In the genomic region with DNA sequence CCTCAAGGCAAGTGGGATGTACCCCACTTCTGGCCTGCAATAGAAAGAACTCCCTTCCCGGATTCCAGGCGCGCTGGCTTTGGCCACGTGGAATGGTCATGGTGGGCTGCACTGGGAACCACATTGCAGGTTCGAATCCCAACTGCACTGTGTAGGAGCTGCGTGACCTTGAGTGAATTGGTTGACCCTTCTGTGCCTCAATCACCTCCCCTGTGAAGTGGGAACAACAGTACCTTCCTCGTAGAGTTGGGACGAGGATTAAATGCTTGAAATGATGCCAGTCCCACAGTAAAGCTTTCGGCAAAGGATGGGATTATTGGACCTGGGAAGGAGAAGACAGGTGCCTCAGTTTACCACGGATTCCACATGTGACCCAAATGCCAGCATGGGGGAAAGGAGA, we compare ENCODE assay signal across 33 cellular contexts. TPM values are rescaled to one million over a fixed set of nuclear protein-coding genes. Genes with fewer than 3 reads are reported as not detected.
"Had no signal": no experiment of that assay in that cellular context is flagged by ENCODE, and none has a peak within 500 bp of the region (broad histone marks: within the 10 kb centered on the region; RNA-seq: fewer than 3 reads in every experiment).

No MANE protein-coding gene starts in this region.

- H3K9ac ChIP-seq: neural progenitor cell, parathyroid adenoma had no signal

- H3K27me3 ChIP-seq: neural progenitor cell, ovary, right lobe of liver, testis, upper lobe of right lung had no signal

- ATAC-seq: natural killer cell; psoas muscle; right cardiac atrium; right lobe of liver; stimulated activated memory B cell treated with anti-CD40 and anti-IgM and Interleukin-4, amounts not matched to agents 10 μg/mL and 1 μg/mL and 100 μg/mL, for 72 hours; stimulated activated naive CD8-positive, alpha-beta T cell treated with anti-CD3 and anti-CD28 coated beads, Interleukin-15, amount 100 ng/mL, for 72 hours; stimulated activated naive CD8-positive, alpha-beta T cell treated with anti-CD3 and anti-CD28 coated beads, Interleukin-15, Interleukin-2, amounts not matched to agents 100 U/mL and 50 U/mL, for 24 hours; upper lobe of right lung had no signal

- H3K9me3 Mint-ChIP-seq: natural killer cell; neural progenitor cell; stimulated activated naive CD8-positive, alpha-beta T cell treated with anti-CD3 and anti-CD28 coated beads, Interleukin-15, amount 100 ng/mL, for 72 hours; type B pancreatic cell had no signal

- H3K36me3 Mint-ChIP-seq: natural killer cell; neural progenitor cell; stimulated activated memory B cell treated with anti-CD40 and anti-IgM and Interleukin-4, amounts not matched to agents 10 μg/mL and 1 μg/mL and 100 μg/mL, for 72 hours; type B pancreatic cell had no signal

- H3K4me1 ChIP-seq: neural progenitor cell, parathyroid adenoma, psoas muscle, right lobe of liver, spleen, suprapubic skin, testis, tibial artery, transverse colon, upper lobe of right lung, uterus had no signal

- H3K27ac Mint-ChIP-seq: natural killer cell; nephron; progenitor cell of endocrine pancreas; stimulated activated memory B cell treated with anti-CD40 and anti-IgM and Interleukin-4, amounts not matched to agents 10 μg/mL and 1 μg/mL and 100 μg/mL, for 72 hours; type B pancreatic cell had no signal

- H3K4me3 ChIP-seq: neural progenitor cell, ovary, psoas muscle, right lobe of liver, skin epidermis, smooth muscle cell, spleen, suprapubic skin, tibial artery, transverse colon, upper lobe of right lung, uterus had no signal

- H3K36me3 ChIP-seq: neural progenitor cell, ovary, right lobe of liver, spleen, suprapubic skin, tibial artery, transverse colon, upper lobe of right lung, uterus had no signal

- H3K4me1 Mint-ChIP-seq: natural killer cell; nephron; neural progenitor cell; stimulated activated memory B cell treated with anti-CD40 and anti-IgM and Interleukin-4, amounts not matched to agents 10 μg/mL and 1 μg/mL and 100 μg/mL, for 72 hours; stimulated activated naive CD8-positive, alpha-beta T cell treated with anti-CD3 and anti-CD28 coated beads, Interleukin-15, amount 100 ng/mL, for 72 hours had no signal

- H3K27ac ChIP-seq: neural progenitor cell, ovary, parathyroid adenoma, psoas muscle, right lobe of liver, skin epidermis, spleen, suprapubic skin, testis, tibial artery, transverse colon, upper lobe of right lung, uterus had no signal

- DNase-seq: natural killer cell; ovary; psoas muscle; right cardiac atrium; right lobe of liver; spleen; stimulated activated CD4-positive, alpha-beta T cell treated with anti-CD3 and anti-CD28 coated beads, Interleukin-12 subunit alpha, Interleukin-12 subunit beta, amount 100 ng/mL, for 4 hours; stimulated activated CD4-positive, alpha-beta T cell treated with anti-CD3 and anti-CD28 coated beads, Interleukin-1b, Interleukin-23, amount 100 ng/mL, for 48 hours; stimulated activated CD4-positive, alpha-beta T cell treated with anti-CD3 and anti-CD28 coated beads, Interleukin-4, amount 100 ng/mL, for 1 hour; stimulated activated CD4-positive, alpha-beta T cell treated with anti-CD3 and anti-CD28 coated beads, Interleukin-4, amount 100 ng/mL, for 4 hours; stimulated activated CD8-positive, alpha-beta memory T cell treated with anti-CD3 and anti-CD28 coated beads, Interleukin-4, amount 100 ng/mL, for 48 hours; stimulated activated naive CD4-positive, alpha-beta T cell; stimulated activated naive CD8-positive, alpha-beta T cell treated with anti-CD3 and anti-CD28 coated beads, Interleukin-15, amount 100 ng/mL, for 72 hours; stimulated activated naive CD8-positive, alpha-beta T cell treated with anti-CD3 and anti-CD28 coated beads, Interleukin-15, Interleukin-2, amounts not matched to agents 100 U/mL and 50 U/mL, for 24 hours; tibial artery; transverse colon; upper lobe of right lung; uterus had no signal

- H3K9me3 ChIP-seq: psoas muscle, right lobe of liver, suprapubic skin, testis, tibial artery, transverse colon, upper lobe of right lung, uterus had no signal

- H2AFZ ChIP-seq: parathyroid adenoma had no signal

- H3K4me2 ChIP-seq: neural progenitor cell, smooth muscle cell had no signal

- H3K4me3 Mint-ChIP-seq: natural killer cell; nephron; stimulated activated memory B cell treated with anti-CD40 and anti-IgM and Interleukin-4, amounts not matched to agents 10 μg/mL and 1 μg/mL and 100 μg/mL, for 72 hours; stimulated activated naive CD8-positive, alpha-beta T cell treated with anti-CD3 and anti-CD28 coated beads, Interleukin-15, amount 100 ng/mL, for 72 hours; type B pancreatic cell had no signal

- H3K79me2 ChIP-seq: parathyroid adenoma had no signal

RNA-seq across cellular contexts. Expression of gene MYL2, which starts 36.8 kb away (rescaled TPM):
- total RNA-seq: natural killer cell, occipital lobe, osteoblast, progenitor cell of endocrine pancreas, renal cortical epithelial cell, smooth muscle cell, spleen, suprapubic skin, upper lobe of right lung had no signal
- polyA plus RNA-seq: neural cell, smooth muscle cell, urinary bladder had no signal
